8 cellular contexts compared by ENCODE assay signal in the genomic region with DNA sequence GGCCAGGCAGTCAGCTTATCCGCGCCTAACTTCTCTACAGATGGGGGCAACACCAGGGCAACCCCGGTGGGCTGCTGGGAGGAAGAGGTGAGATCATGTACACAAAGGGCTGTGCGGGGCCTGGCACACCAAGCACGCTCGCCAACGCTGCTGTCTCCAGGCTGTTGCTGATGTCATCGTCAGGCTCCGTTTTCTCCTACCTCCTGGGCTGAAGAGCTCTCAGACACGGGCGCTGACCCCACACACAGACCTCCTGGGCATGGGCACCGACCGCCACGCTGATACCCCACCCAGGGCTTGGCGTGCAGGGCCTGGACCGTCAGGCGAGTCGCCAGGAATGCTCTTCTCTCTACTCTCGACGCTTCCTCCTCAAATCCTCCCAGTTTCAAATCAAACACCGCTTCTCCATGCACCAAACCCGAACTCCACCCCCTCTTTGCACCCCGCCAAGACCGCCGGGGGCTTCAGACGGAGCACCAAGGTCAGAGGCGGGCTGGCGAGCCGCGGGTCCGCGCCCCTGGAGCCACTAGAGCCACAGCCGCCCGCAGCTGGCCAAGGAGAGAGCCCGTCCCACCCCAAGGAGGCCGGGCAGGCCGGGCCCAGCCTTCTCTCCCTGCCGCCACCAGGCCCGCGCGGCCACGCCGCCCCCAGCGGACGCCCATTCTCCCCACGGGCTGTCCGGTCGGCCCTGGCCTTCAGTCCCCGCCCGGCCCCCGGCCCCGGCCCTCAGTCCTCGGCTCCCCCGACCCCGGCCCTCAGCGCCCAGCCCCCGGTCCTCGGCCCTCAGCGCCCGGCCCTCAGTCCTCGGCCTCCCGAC. TPM values are rescaled to one million over a fixed set of nuclear protein-coding genes. Genes with fewer than 3 reads are reported as not detected.
A peak's percentile ranks its signal among the peaks of the same experiment; 100 is the strongest.
DNase-seq lines count a peak whose midpoint lies in the region; ATAC-seq and TF ChIP-seq lines count a peak whose summit lies in the region.

No MANE protein-coding gene starts in this region.

- TF ChIP-seq EP300 in stomach (IDR thresholded peaks at IDR 0.05) = no peak

- H3K4me3 ChIP-seq in PC-3 (ENCODE audit: low read length) (peak overlapping the region; percentile 84), cardiac fibroblast (replicated peaks in 1 of 2; ENCODE audit: low read depth in 2 of 2, low read length in 2 of 2) (peak overlapping the region; percentile 43 to 67), lower leg skin (ENCODE audit: low read depth, poor library complexity, severe bottlenecking) (peak overlapping the region; percentile 81), stomach (peak overlapping the region; percentile 83 to 99 (median 98))

- 2 to 5% methylated on average over 40 to 51 of the region's 62 CpGs for WGBS in lower leg skin, 2 donors
- 2 to 3% (median 2%) methylated on average over 34 to 62 of the region's 62 CpGs for WGBS in stomach, 5 donors

- H3K4me2 ChIP-seq in PC-3 (ENCODE audit: low read length) = peak overlapping the region; percentile 96

- intact Hi-C loops in PC-3 (cut with micrococcal nuclease) = no loop called here
- intact Hi-C loops in lower leg skin (cut with DNase I; ENCODE audit: low total_unique reads) = no loop called here
- intact Hi-C loops in stomach (cut with DNase I; ENCODE audit: low total_unique reads) = no loop called here

- H3K27ac ChIP-seq in PC-3 (ENCODE audit: low read length) (no peak overlapping the region), stomach (peak overlapping the region; percentile 80 to 93 (median 87))

- peaks cover 43% of the 10 kb centered on the region for H4K20me1 ChIP-seq in PC-3 (ENCODE audit: low read length)

- H3K27me3 ChIP-seq in PC-3 (ENCODE audit: low read length) = no peaks in the 10 kb centered on the region
- peaks cover 0 to 6% (median 0%) of the 10 kb centered on the region in 3 donors for H3K27me3 ChIP-seq in stomach

- CTCF ChIA-PET in PC-3 (lab: Charles Lee) = interaction anchor here (1.0 kb wide), 1 partner anchor 34 kb away, joined by 5 read pairs; a partner anchor contains a TSS

- peak overlapping the region; percentile 80 for H3K9ac ChIP-seq in PC-3 (ENCODE audit: low read length)

- H3K36me3 ChIP-seq in PC-3 (ENCODE audit: low read depth, low read length) (no peaks in the 10 kb centered on the region; the same call in 1 of the 2 replicates), stomach (no peaks in the 10 kb centered on the region)

- H3K4me1 ChIP-seq in PC-3 (ENCODE audit: insufficient read depth, low read length) = peaks cover 32% of the 10 kb centered on the region
- H3K4me1 ChIP-seq in stomach = peaks cover 54 to 62% (median 59%) of the 10 kb centered on the region in 4 donors

- POLR2A ChIA-PET in PC-3 (lab: Charles Lee; ENCODE audit: unreplicated experiment) = interaction anchor here (0.6 kb wide), 1 partner anchor 36 kb away, joined by 4 read pairs; no protein-coding TSS in a partner anchor

- TF ChIP-seq POLR2A in lower leg skin (IDR thresholded peaks at IDR 0.05) (no peak), stomach (IDR thresholded peaks at IDR 0.05) (no peak)

- peaks cover 52% of the 10 kb centered on the region for H3K79me2 ChIP-seq in PC-3 (ENCODE audit: low read length)

- ATAC-seq in PC-3 = peak; percentile 41
- no peak for ATAC-seq in HG02610 (IDR thresholded peaks at IDR 0.05; ENCODE audit: unreplicated experiment)

- TSS peak; percentile 35 for BruUV-seq in PC-3 (replicated peaks; lab: Mats Ljungman, UMichigan)

- in situ Hi-C loops in GM13976 (cut with MboI; ENCODE audit: low sequenced_read_pairs, unreplicated experiment) = no loop called here

- no peak overlapping the region for H2AFZ ChIP-seq in PC-3 (ENCODE audit: low read length)

- H3F3A ChIP-seq in PC-3 (ENCODE audit: low read length, unreplicated experiment) = no peaks in the 10 kb centered on the region

- DNase-seq in GM13976 (ENCODE audit: low spot score) (peak; percentile 63), PC-3 (peak; percentile 10), cardiac fibroblast (ENCODE audit: low read depth in 2 of 2) (peak; percentile 52 to 54), lower leg skin (ENCODE audit: low spot score in 2 of 2) (no peak), stomach (peak; percentile 49), A172 (ENCODE audit: low spot score) (no peak), NCI-H526 treated with DMSO at 0.1 percent for 48 hours (lab: John Stamatoyannopoulos, UW) (no peak)

- H3K9me2 ChIP-seq in PC-3 (replicated peaks; ENCODE audit: low read length) = no peaks in the 10 kb centered on the region

- TF ChIP-seq CTCF in GM13976 (IDR thresholded peaks at IDR 0.05; ENCODE audit: borderline replicate concordance, control extremely low read depth, extremely low read depth, insufficient read depth, missing control alignments) (no peak), PC-3 (conservative IDR thresholded peaks at IDR 0.05; ENCODE audit: low read depth, low read length) (no peak), cardiac fibroblast (IDR thresholded peaks at IDR 0.05; ENCODE audit: low read depth, low read length) (no peak), lower leg skin (IDR thresholded peaks at IDR 0.05) (no peak), stomach (IDR thresholded peaks at IDR 0.05) (no peak)

- H3K9me3 ChIP-seq in PC-3 (ENCODE audit: low read length) = no peaks in the 10 kb centered on the region
- H3K9me3 ChIP-seq in stomach = no peaks in the 10 kb centered on the region

RNA-seq across cellular contexts. Expression of a gene that starts 0.8 kb away (rescaled TPM):
- total RNA-seq in PC-3 (2014; rRNA removed) = 48.5 and 67.1 TPM in 2 replicates
- total RNA-seq in lower leg skin = 100 to 1,000 TPM in 2 of 4 donors, 10 to 100 TPM in 2; 70.8 to 123 (median 87.2) TPM
- 100 to 1,000 TPM in 1 of 5 donors, 10 to 100 TPM in 4; 34.9 to 122 (median 65.2) TPM for total RNA-seq in stomach
- 10 to 100 TPM in 2 of 3 donors, 1 to 10 TPM in 1; 9.6 to 42.3 (median 25.0) TPM for polyA plus RNA-seq in stomach
- 43.0 and 48.2 TPM in 2 replicates for total RNA-seq in A172 (2014; rRNA removed; shearing (Covaris generic))

RNA-seq across cellular contexts. Expression of a gene that starts 7.3 kb away (rescaled TPM):
- 0.98 and 1.8 TPM in 2 replicates for total RNA-seq in PC-3 (2014; rRNA removed)
- under 1 TPM in 3 of 4 donors, not detected in 1; 0.19 to 0.56 (median 0.52) TPM for total RNA-seq in lower leg skin
- 1 to 10 TPM in 1 of 5 donors, under 1 TPM in 1, not detected in 3; 0.37 to 1.3 TPM for total RNA-seq in stomach
- 1 to 10 TPM; 1.5 to 3.7 (median 1.6) TPM for polyA plus RNA-seq in stomach
- not detected in 2 replicates for total RNA-seq in A172 (2014; rRNA removed; shearing (Covaris generic))

RNA-seq across cellular contexts. Expression of a gene that starts 12.6 kb away (rescaled TPM):
- total RNA-seq in PC-3 (2014; rRNA removed) (not detected in 2 replicates), lower leg skin (not detected), stomach (not detected)
- polyA plus RNA-seq in stomach = under 1 TPM in 1 of 3 donors, not detected in 2; 0.40 TPM
- total RNA-seq in A172 (2014; rRNA removed; shearing (Covaris generic)) = not detected in 2 replicates

RNA-seq across cellular contexts. Expression of a gene that starts 33.4 kb away (rescaled TPM):
- 42.4 and 52.2 TPM in 2 replicates for total RNA-seq in PC-3 (2014; rRNA removed)
- total RNA-seq in lower leg skin = 10 to 100 TPM; 34.8 to 47.2 (median 38.8) TPM
- 100 to 1,000 TPM in 1 of 5 donors, 10 to 100 TPM in 4; 11.9 to 212 (median 58.5) TPM for total RNA-seq in stomach
- polyA plus RNA-seq in stomach = 10 to 100 TPM; 13.1 to 73.4 (median 25.6) TPM
- total RNA-seq in A172 (2014; rRNA removed; shearing (Covaris generic)) = 21.3 and 28.7 TPM in 2 replicates

RNA-seq across cellular contexts. Expression of a gene that starts 34.0 kb away (rescaled TPM):
- 75.4 and 92.1 TPM in 2 replicates for total RNA-seq in PC-3 (2014; rRNA removed)
- total RNA-seq in lower leg skin = 10 to 100 TPM; 40.7 to 54.3 (median 41.5) TPM
- 10 to 100 TPM; 12.9 to 34.8 (median 23.2) TPM for total RNA-seq in stomach
- 10 to 100 TPM; 34.5 to 47.9 (median 38.4) TPM for polyA plus RNA-seq in stomach
- total RNA-seq in A172 (2014; rRNA removed; shearing (Covaris generic)) = 51.8 and 55.6 TPM in 2 replicates

Comparison
In these comparisons a context has a peak if more than half of its experiments do, and no peak if none do; other contexts are left out.
1. DNase-seq: peak in GM13976 (single experiment), PC-3 (single experiment), cardiac fibroblast (2 of 2) and stomach (single experiment); none in lower leg skin (0 of 2), A172 (single experiment) and NCI-H526 treated with DMSO at 0.1 percent for 48 hours (single experiment).
2. Peak in every context shown above with its lines, with median percentiles within 50 percentile points of each other: H3K4me3 ChIP-seq.